In the genomic region with DNA sequence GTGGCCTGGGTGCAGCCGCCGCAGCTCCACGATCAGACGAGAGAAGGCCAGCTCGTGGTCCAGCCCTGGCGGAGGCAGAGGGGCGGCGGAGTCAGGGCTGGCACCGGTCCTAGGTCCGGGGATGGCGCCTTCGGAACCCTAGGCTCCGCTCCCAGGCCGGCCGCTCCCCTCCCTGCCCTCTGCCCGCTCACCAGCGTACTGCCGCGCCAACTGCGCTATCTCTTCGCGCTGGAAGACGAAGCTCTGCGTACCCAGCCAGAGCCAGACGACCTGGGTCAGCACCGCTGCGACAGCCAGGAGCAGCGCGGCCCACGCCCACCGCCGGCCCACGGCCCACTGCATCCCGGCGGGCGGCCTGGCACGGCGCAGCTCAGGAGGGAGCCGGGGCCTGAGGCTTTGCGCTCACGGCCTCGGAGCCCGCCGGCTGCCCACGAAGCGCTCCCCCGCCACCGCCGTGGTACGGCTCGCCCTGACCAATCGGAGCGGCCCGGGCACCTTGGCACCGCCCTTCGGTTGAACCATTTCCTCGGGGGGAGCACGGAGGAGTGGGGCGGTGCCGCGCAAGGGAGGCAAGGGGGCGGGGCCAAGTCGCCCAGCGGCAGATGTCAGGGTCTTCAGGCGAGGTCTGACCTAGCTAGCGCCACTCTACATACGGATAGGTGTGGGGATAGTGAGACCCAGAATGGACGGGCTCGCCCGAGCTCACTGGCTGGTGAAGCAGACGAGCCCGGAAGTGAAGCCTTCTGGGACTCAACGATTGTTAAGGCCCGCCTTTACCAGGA, we compare ENCODE assay signal across 8 cellular contexts. TPM values are rescaled to one million over a fixed set of nuclear protein-coding genes. Genes with fewer than 3 reads are reported as not detected.
DNase-seq lines count a peak whose midpoint lies in the region; ATAC-seq and TF ChIP-seq lines count a peak whose summit lies in the region.

A gene (minus strand): TSS at position 432 of the 782 bp plus-strand sequence. CDS start 90 bp downstream, at position 342.

- H3K4me3 ChIP-seq in RWPE2 (ENCODE audit: severe bottlenecking), result peak within 1 kb of the TSS; percentile 79
- H3K4me3 ChIP-seq in fibroblast of mammary gland (ENCODE audit: control insufficient read depth, low read depth, low read length), result peak within 1 kb of the TSS; percentile 88

- no peaks in the 10 kb centered on the region for H3K4me1 ChIP-seq in RWPE2 (ENCODE audit: insufficient read depth, poor library complexity, severe bottlenecking)

- H3K27ac Mint-ChIP-seq in activated T-helper 2 cell treated with anti-CD3 and anti-CD28 coated beads, Interferon-gamma antibody, Interleukin-2, Interleukin-4, amounts not matched to agents 10 μg/mL and 5 μg/mL and 100 μg/mL, durations not matched to agents 14 hours and 24 hours and 36 hours, result peak within 1 kb of the TSS; percentile 86
- peak within 1 kb of the TSS; percentile 91 to 96 (median 94) for H3K27ac Mint-ChIP-seq in naive thymus-derived CD8-positive, alpha-beta T cell
- peak within 1 kb of the TSS; percentile 95 for H3K27ac Mint-ChIP-seq in stimulated activated naive B cell treated with anti-CD40 and anti-IgM and Interleukin-4, amounts not matched to agents 10 μg/mL and 1 μg/mL and 100 μg/mL, for 72 hours

- H3K27me3 ChIP-seq in RWPE2 (ENCODE audit: insufficient read depth, poor library complexity, severe bottlenecking), result no peaks in the 10 kb centered on the region

- peaks cover 10% of the 10 kb centered on the region; the same call in 1 of the 2 replicates for H3K36me3 ChIP-seq in RWPE2 (ENCODE audit: low read depth)

- intact Hi-C loops in activated T-helper 2 cell treated with anti-CD3 and anti-CD28 coated beads, Interferon-gamma antibody, Interleukin-2, Interleukin-4, amounts not matched to agents 10 μg/mL and 5 μg/mL and 100 μg/mL, durations not matched to agents 14 hours and 24 hours and 36 hours (cut with micrococcal nuclease), result loop anchor here (1.0 to 5.0 kb wide), 3 partner anchors 9 to 35 kb away; a partner anchor contains a TSS

- no peaks in the 10 kb centered on the region for H3K9me3 Mint-ChIP-seq in activated T-helper 2 cell treated with anti-CD3 and anti-CD28 coated beads, Interferon-gamma antibody, Interleukin-2, Interleukin-4, amounts not matched to agents 10 μg/mL and 5 μg/mL and 100 μg/mL, durations not matched to agents 14 hours and 24 hours and 36 hours
- H3K9me3 Mint-ChIP-seq in naive thymus-derived CD8-positive, alpha-beta T cell, result no peaks in the 10 kb centered on the region
- H3K9me3 Mint-ChIP-seq in stimulated activated naive B cell treated with anti-CD40 and anti-IgM and Interleukin-4, amounts not matched to agents 10 μg/mL and 1 μg/mL and 100 μg/mL, for 72 hours, result no peaks in the 10 kb centered on the region

- ATAC-seq in RWPE2 (ENCODE audit: low read depth), result peak; percentile 87
- peak; percentile 89 to 92 for ATAC-seq in naive thymus-derived CD8-positive, alpha-beta T cell
- peak; percentile 92 to 94 for ATAC-seq in stimulated activated naive B cell treated with anti-CD40 and anti-IgM and Interleukin-4, amounts not matched to agents 10 μg/mL and 1 μg/mL and 100 μg/mL, for 72 hours (replicated peaks)

- H3K4me3 Mint-ChIP-seq in activated T-helper 2 cell treated with anti-CD3 and anti-CD28 coated beads, Interferon-gamma antibody, Interleukin-2, Interleukin-4, amounts not matched to agents 10 μg/mL and 5 μg/mL and 100 μg/mL, durations not matched to agents 14 hours and 24 hours and 36 hours (ENCODE audit: low read depth), result peak within 1 kb of the TSS; percentile 97
- H3K4me3 Mint-ChIP-seq in naive thymus-derived CD8-positive, alpha-beta T cell, result peak within 1 kb of the TSS; percentile 82 to 93 (median 90)
- H3K4me3 Mint-ChIP-seq in stimulated activated naive B cell treated with anti-CD40 and anti-IgM and Interleukin-4, amounts not matched to agents 10 μg/mL and 1 μg/mL and 100 μg/mL, for 72 hours, result peak within 1 kb of the TSS; percentile 88 to 93

- POLR2A ChIA-PET in naive thymus-derived CD8-positive, alpha-beta T cell (lab: Charles Lee), result interaction anchor here (0.6 to 5.5 kb wide), 20 partner anchors 8 to 1348 kb away, joined by 3 to 55 read pairs (median 6); a partner anchor contains a TSS

- peaks cover 34% of the 10 kb centered on the region for H3K36me3 Mint-ChIP-seq in activated T-helper 2 cell treated with anti-CD3 and anti-CD28 coated beads, Interferon-gamma antibody, Interleukin-2, Interleukin-4, amounts not matched to agents 10 μg/mL and 5 μg/mL and 100 μg/mL, durations not matched to agents 14 hours and 24 hours and 36 hours (ENCODE audit: low read depth)
- peaks cover 0 to 4% (median 0%) of the 10 kb centered on the region in 3 donors for H3K36me3 Mint-ChIP-seq in naive thymus-derived CD8-positive, alpha-beta T cell
- H3K36me3 Mint-ChIP-seq in stimulated activated naive B cell treated with anti-CD40 and anti-IgM and Interleukin-4, amounts not matched to agents 10 μg/mL and 1 μg/mL and 100 μg/mL, for 72 hours, result peaks cover 12 to 29% of the 10 kb centered on the region in 2 donors

- H3K27me3 Mint-ChIP-seq in activated T-helper 2 cell treated with anti-CD3 and anti-CD28 coated beads, Interferon-gamma antibody, Interleukin-2, Interleukin-4, amounts not matched to agents 10 μg/mL and 5 μg/mL and 100 μg/mL, durations not matched to agents 14 hours and 24 hours and 36 hours (ENCODE audit: low read depth), result no peaks in the 10 kb centered on the region
- H3K27me3 Mint-ChIP-seq in naive thymus-derived CD8-positive, alpha-beta T cell, result no peaks in the 10 kb centered on the region
- no peaks in the 10 kb centered on the region for H3K27me3 Mint-ChIP-seq in stimulated activated naive B cell treated with anti-CD40 and anti-IgM and Interleukin-4, amounts not matched to agents 10 μg/mL and 1 μg/mL and 100 μg/mL, for 72 hours

- H3K27ac ChIP-seq in RWPE2 (ENCODE audit: poor library complexity, severe bottlenecking), result peak within 1 kb of the TSS; percentile 51

- H3K4me1 Mint-ChIP-seq in activated T-helper 2 cell treated with anti-CD3 and anti-CD28 coated beads, Interferon-gamma antibody, Interleukin-2, Interleukin-4, amounts not matched to agents 10 μg/mL and 5 μg/mL and 100 μg/mL, durations not matched to agents 14 hours and 24 hours and 36 hours (ENCODE audit: low read depth), result peaks cover 31% of the 10 kb centered on the region
- H3K4me1 Mint-ChIP-seq in naive thymus-derived CD8-positive, alpha-beta T cell, result peaks cover 18 to 42% (median 34%) of the 10 kb centered on the region in 4 donors
- peaks cover 26 to 41% of the 10 kb centered on the region in 2 donors for H3K4me1 Mint-ChIP-seq in stimulated activated naive B cell treated with anti-CD40 and anti-IgM and Interleukin-4, amounts not matched to agents 10 μg/mL and 1 μg/mL and 100 μg/mL, for 72 hours

- H3K9me3 ChIP-seq in RWPE2 (ENCODE audit: severe bottlenecking), result no peaks in the 10 kb centered on the region

- TF ChIP-seq CTCF in RWPE2 (IDR thresholded peaks at IDR 0.05; ENCODE audit: poor library complexity, severe bottlenecking) (no peak), fibroblast of mammary gland (conservative IDR thresholded peaks at IDR 0.05; ENCODE audit: control insufficient read depth, insufficient read depth, low read depth, low read length) (no peak)

- DNase-seq in Daoy (ENCODE audit: low read depth), result peak; percentile 96
- peak; percentile 25 for DNase-seq in GOT3 (lab: John Stamatoyannopoulos, UW)
- peak; percentile 92 for DNase-seq in LoVo (ENCODE audit: low spot score)
- DNase-seq in RWPE2 (ENCODE audit: low spot score), result peak; percentile 91
- DNase-seq in activated T-helper 2 cell treated with anti-CD3 and anti-CD28 coated beads, Interferon-gamma antibody, Interleukin-2, Interleukin-4, amounts not matched to agents 10 μg/mL and 5 μg/mL and 100 μg/mL, durations not matched to agents 14 hours and 24 hours and 36 hours (ENCODE audit: low spot score), result peak; percentile 93
- peak; percentile 88 for DNase-seq in fibroblast of mammary gland (ENCODE audit: low read depth)
- DNase-seq in naive thymus-derived CD8-positive, alpha-beta T cell, result peak; percentile 85 to 97 (median 93)
- DNase-seq in stimulated activated naive B cell treated with anti-CD40 and anti-IgM and Interleukin-4, amounts not matched to agents 10 μg/mL and 1 μg/mL and 100 μg/mL, for 72 hours, result peak; percentile 92

RNA-seq across cellular contexts. Expression of the gene that starts here (rescaled TPM):
- 72.3 and 88.6 TPM in 2 replicates for total RNA-seq in Daoy (2014; rRNA removed; shearing (Covaris generic))
- 105 and 109 TPM in 2 replicates for total RNA-seq in activated T-helper 2 cell treated with anti-CD3 and anti-CD28 coated beads, Interferon-gamma antibody, Interleukin-2, Interleukin-4, amounts not matched to agents 10 μg/mL and 5 μg/mL and 100 μg/mL, durations not matched to agents 14 hours and 24 hours and 36 hours
- total RNA-seq in naive thymus-derived CD8-positive, alpha-beta T cell, result 10 to 100 TPM; 37.7 to 39.8 TPM
- polyA plus RNA-seq in naive thymus-derived CD8-positive, alpha-beta T cell, result 10 to 100 TPM; 67.9 to 78.4 (median 71.8) TPM

Comparison
In these comparisons a context has a peak if more than half of its experiments do, and no peak if none do; other contexts are left out.
1. Peak in every context shown above with its lines: DNase-seq, ATAC-seq, H3K4me3 ChIP-seq and H3K27ac ChIP-seq.
2. DNase-seq: peak in every context shown above with its lines; median percentile 96 in Daoy; 93 in activated T-helper 2 cell treated with anti-CD3 and anti-CD28 coated beads, Interferon-gamma antibody, Interleukin-2, Interleukin-4, amounts not matched to agents 10 μg/mL and 5 μg/mL and 100 μg/mL, durations not matched to agents 14 hours and 24 hours and 36 hours; 93 in naive thymus-derived CD8-positive, alpha-beta T cell; 92 in LoVo; 92 in stimulated activated naive B cell treated with anti-CD40 and anti-IgM and Interleukin-4, amounts not matched to agents 10 μg/mL and 1 μg/mL and 100 μg/mL, for 72 hours; 91 in RWPE2; 88 in fibroblast of mammary gland; 25 in GOT3.